Comparison of ENCODE assay signal across 10 cellular contexts in genomic region chr6:53837875-53838806, GRCh38. TPM values are rescaled to one million over a fixed set of nuclear protein-coding genes. Genes with fewer than 3 reads are reported as not detected.
DNase-seq lines count a peak whose midpoint lies in the region; ATAC-seq, FAIRE-seq and TF ChIP-seq lines count a peak whose summit lies in the region.
"Had no signal": no experiment of that assay in that cellular context is flagged by ENCODE, and none has a peak within 500 bp of the region (broad histone marks: within the 10 kb centered on the region; RNA-seq: fewer than 3 reads in every experiment).

No MANE protein-coding gene starts in this region.

- H3K9me3 Mint-ChIP-seq in activated naive CD8-positive, alpha-beta T cell treated with anti-CD3 and anti-CD28 coated beads for 36 hours = peaks cover 12% of the 10 kb centered on the region

- POLR2A ChIA-PET in HepG2 (lab: Yijun Ruan, JAX) = interaction anchor here (1.4 to 1.7 kb wide), 2 partner anchors 43 to 45 kb away, joined by 4 to 6 read pairs; partner anchors contain the start of gene LRRC1

- no peak overlapping the region for H3K9ac ChIP-seq in HepG2 (ENCODE audit: insufficient read depth, low read depth, low read length)
- H3K9ac ChIP-seq: BLaER1 treated with 17β-estradiol and CSF1 and Interleukin-3, amounts not matched to agents 10 nM and 100 nM had no signal

- H3K4me3 ChIP-seq in HepG2 (replicated peaks in 1 of 3; ENCODE audit: insufficient read depth in 1 of 3, low read depth in 2 of 3, low read length in 3 of 3) = no peak overlapping the region
- H3K4me3 ChIP-seq in right lobe of liver = no peak overlapping the region
- H3K4me3 ChIP-seq in mesodermal cell (ENCODE audit: extremely low read depth, insufficient read depth, low read length, poor library complexity, severe bottlenecking) = no peak overlapping the region
- no peak overlapping the region for H3K4me3 ChIP-seq in ascending aorta
- H3K4me3 ChIP-seq in lower lobe of right lung = no peak overlapping the region
- H3K4me3 ChIP-seq: BLaER1 treated with 17β-estradiol and CSF1 and Interleukin-3, amounts not matched to agents 10 nM and 100 nM had no signal

- H3K9me3 ChIP-seq in HepG2 (ENCODE audit: low read length) (peaks cover 9% of the 10 kb centered on the region), right lobe of liver (no peaks in the 10 kb centered on the region), mesodermal cell (ENCODE audit: control insufficient read depth, low read length) (peaks cover 12% of the 10 kb centered on the region), ascending aorta (peaks cover 0 to 7% of the 10 kb centered on the region in 2 donors), lower lobe of right lung (no peaks in the 10 kb centered on the region)

- no peak overlapping the region for H2AFZ ChIP-seq in HepG2 (ENCODE audit: low read length)

- TF ChIP-seq CTCF in HepG2 (CRISPR knock-in tag; IDR thresholded peaks at IDR 0.05) (no peak), right lobe of liver (IDR thresholded peaks at IDR 0.05) (no peak), ascending aorta (IDR thresholded peaks at IDR 0.05) (no peak), lower lobe of right lung (IDR thresholded peaks at IDR 0.05) (no peak)

- ATAC-seq in HepG2 (no peak), right lobe of liver (no peak), lower lobe of right lung (no peak)

- no peaks in the 10 kb centered on the region; the same call in 1 of the 2 replicates for H4K20me1 ChIP-seq in HepG2 (ENCODE audit: insufficient read depth, low read length)
- H4K20me1 ChIP-seq: BLaER1 treated with 17β-estradiol and CSF1 and Interleukin-3, amounts not matched to agents 10 nM and 100 nM had no signal

- H3K27me3 ChIP-seq in HepG2 (ENCODE audit: control insufficient read depth in 1 of 2, insufficient read depth in 2 of 2, low read length in 2 of 2) = no peaks in the 10 kb centered on the region
- no peaks in the 10 kb centered on the region for H3K27me3 ChIP-seq in right lobe of liver
- no peaks in the 10 kb centered on the region for H3K27me3 ChIP-seq in ascending aorta
- no peaks in the 10 kb centered on the region for H3K27me3 ChIP-seq in lower lobe of right lung (ENCODE audit: low read depth)
- H3K27me3 ChIP-seq: BLaER1 treated with 17β-estradiol and CSF1 and Interleukin-3, amounts not matched to agents 10 nM and 100 nM had no signal

- 86% methylated on average over 3 of the region's 3 CpGs for WGBS in HepG2 (ENCODE audit: low lambda C conversion rate)
- WGBS in right lobe of liver (ENCODE audit: insufficient coverage, low coverage, low lambda C conversion rate, missing lambda C conversion rate) = 52% methylated on average over 3 of the region's 3 CpGs
- 100% methylated on average over 1 of the region's 3 CpGs for WGBS in mesodermal cell (ENCODE audit: insufficient coverage in 2 of 2), 2 experiments

- no peak overlapping the region for H3K4me2 ChIP-seq in HepG2 (ENCODE audit: low read depth, low read length)
- H3K4me2 ChIP-seq: BLaER1 treated with 17β-estradiol and CSF1 and Interleukin-3, amounts not matched to agents 10 nM and 100 nM had no signal

- TF ChIP-seq POLR2A in HepG2 (IDR thresholded peaks at IDR 0.05; ENCODE audit: insufficient read depth in 1 of 2, low read depth in 2 of 2, low read length in 2 of 2) (no peak), right lobe of liver (IDR thresholded peaks at IDR 0.05) (no peak)

- no peak for FAIRE-seq in HepG2 (lab: Jason Lieb, UNC)

- H3K27ac ChIP-seq in HepG2 (ENCODE audit: extremely low read length, insufficient read depth, low read length) = no peak overlapping the region
- H3K27ac ChIP-seq in right lobe of liver = no peak overlapping the region
- H3K27ac ChIP-seq in mesodermal cell (ENCODE audit: low read depth, low read length, severe bottlenecking) = peak overlapping the region; percentile 2
- no peak overlapping the region for H3K27ac ChIP-seq in ascending aorta
- H3K27ac ChIP-seq in lower lobe of right lung = no peak overlapping the region
- H3K27ac ChIP-seq: BLaER1 treated with 17β-estradiol and CSF1 and Interleukin-3, amounts not matched to agents 10 nM and 100 nM had no signal

- H3K4me3 Mint-ChIP-seq in activated naive CD8-positive, alpha-beta T cell treated with anti-CD3 and anti-CD28 coated beads for 36 hours = no peak overlapping the region

- H3K36me3 ChIP-seq in HepG2 (replicated peaks in 1 of 2; ENCODE audit: control insufficient read depth in 1 of 2, insufficient read depth in 2 of 2, low read length in 2 of 2) = peaks cover 1 to 2% of the 10 kb centered on the region in 2 experiments; a peak in 1 of 5 replicates
- no peaks in the 10 kb centered on the region for H3K36me3 ChIP-seq in right lobe of liver
- H3K36me3 ChIP-seq in mesodermal cell (ENCODE audit: control insufficient read depth, insufficient read depth, low read length) = no peaks in the 10 kb centered on the region
- H3K36me3 ChIP-seq in ascending aorta = no peaks in the 10 kb centered on the region
- no peaks in the 10 kb centered on the region for H3K36me3 ChIP-seq in lower lobe of right lung

- intact Hi-C loops in HepG2 (cut with micrococcal nuclease; ENCODE audit: unreplicated experiment) = no loop called here
- intact Hi-C loops in right lobe of liver (cut with DNase I) = no loop called here
- intact Hi-C loops in ascending aorta (cut with DNase I) = no loop called here
- intact Hi-C loops in lower lobe of right lung (cut with DNase I) = no loop called here

- TF ChIP-seq EP300 in HepG2 (IDR thresholded peaks at IDR 0.05; ENCODE audit: low read depth in 2 of 2, low read length in 2 of 2) = no peak
- no peak for TF ChIP-seq EP300 in HepG2 (CRISPR knock-in tag; IDR thresholded peaks at IDR 0.05; ENCODE audit: borderline replicate concordance)

- in situ Hi-C loops in HepG2 (cut with HindIII; ENCODE audit: extremely low pct_ligation_motif_present, low pct_unique_long_range_greater_than_20kb) = no loop called here

- no peak overlapping the region for H3K27ac Mint-ChIP-seq in activated naive CD8-positive, alpha-beta T cell treated with anti-CD3 and anti-CD28 coated beads for 36 hours

- peaks cover 48% of the 10 kb centered on the region for H3K79me2 ChIP-seq in HepG2 (ENCODE audit: insufficient read depth, low read length)

- DNase-seq in HepG2 (ENCODE audit: low spot score) (no peak), right lobe of liver (no peak), amygdala (lab: John Stamatoyannopoulos, UW) (peak in 42 of 56 donors; percentile 2 to 78 (median 32)), cerebellar nuclear complex (lab: John Stamatoyannopoulos, UW) (no peak), ascending aorta (ENCODE audit: low spot score in 2 of 2) (no peak), lower lobe of right lung (no peak)
- DNase-seq in activated naive CD8-positive, alpha-beta T cell treated with anti-CD3 and anti-CD28 coated beads for 36 hours = no peak
- DNase-seq: KBM-7 had no signal

- TF ChIP-seq RAD21 in HepG2 (CRISPR knock-in tag; IDR thresholded peaks at IDR 0.05) = no peak

- no TSS peak for BruUV-seq in HepG2 (replicated peaks; lab: Mats Ljungman, UMichigan)

- peaks cover 14% of the 10 kb centered on the region for H3K36me3 Mint-ChIP-seq in activated naive CD8-positive, alpha-beta T cell treated with anti-CD3 and anti-CD28 coated beads for 36 hours

- peaks cover 3% of the 10 kb centered on the region for H3K27me3 Mint-ChIP-seq in activated naive CD8-positive, alpha-beta T cell treated with anti-CD3 and anti-CD28 coated beads for 36 hours

- H3K4me1 Mint-ChIP-seq in activated naive CD8-positive, alpha-beta T cell treated with anti-CD3 and anti-CD28 coated beads for 36 hours = no peaks in the 10 kb centered on the region

- peaks cover 14% of the 10 kb centered on the region for H3K4me1 ChIP-seq in HepG2 (ENCODE audit: insufficient read depth, low read length)
- no peaks in the 10 kb centered on the region for H3K4me1 ChIP-seq in right lobe of liver
- H3K4me1 ChIP-seq in mesodermal cell (ENCODE audit: control insufficient read depth, insufficient read depth, low read length, poor library complexity, severe bottlenecking) = peaks cover 12% of the 10 kb centered on the region
- peaks cover 0 to 5% of the 10 kb centered on the region in 2 donors for H3K4me1 ChIP-seq in ascending aorta
- H3K4me1 ChIP-seq in lower lobe of right lung = no peaks in the 10 kb centered on the region

- CTCF ChIA-PET in HepG2 (lab: Yijun Ruan, JAX; ENCODE audit: low intra/inter-chr PET ratio, low total read pairs) = no interaction called here

RNA-seq across cellular contexts. Expression of gene LRRC1, which starts 43.3 kb away (rescaled TPM):
- 27.7 and 31.6 TPM in 2 replicates for total RNA-seq in HepG2 (2016; rRNA removed; fragmentation: Illumina TruSeq; extraction: Trizol)
- total RNA-seq in HepG2 (2016; cell fraction: cytosol; rRNA removed; fragmentation: Illumina TruSeq; extraction: Trizol; ENCODE audit: low read depth) = 5.6 and 6.2 TPM in 2 replicates
- total RNA-seq in HepG2 (2016; cell fraction: insoluble cytoplasmic fraction; rRNA removed; fragmentation: Illumina TruSeq; extraction: Trizol) = 29.5 and 30.9 TPM in 2 replicates
- total RNA-seq in HepG2 (2016; cell fraction: membrane; rRNA removed; fragmentation: Illumina TruSeq; extraction: Trizol) = 15.3 and 17.6 TPM in 2 replicates
- total RNA-seq in HepG2 (2016; cell fraction: nucleus; rRNA removed; fragmentation: Illumina TruSeq; extraction: Trizol) = 29.7 and 30.0 TPM in 2 replicates
- 13.1 and 15.6 TPM in 2 replicates for polyA plus RNA-seq in HepG2 (2011; rRNA removed)
- 9.5 and 12.1 TPM in 2 replicates for polyA plus RNA-seq in HepG2 (2011; cell fraction: cytosol; rRNA removed)
- 20.2 and 23.5 TPM in 2 replicates for polyA plus RNA-seq in HepG2 (2011; cell fraction: nucleus; rRNA removed)
- 12.8 and 20.0 TPM in 2 replicates for polyA plus RNA-seq in HepG2 (2012)
- polyA plus RNA-seq in HepG2 (2016; cell fraction: cytosol; fragmentation: Illumina TruSeq; extraction: Trizol; ENCODE audit: low read depth) = 2.9 and 3.4 TPM in 2 replicates
- polyA plus RNA-seq in HepG2 (2016; cell fraction: insoluble cytoplasmic fraction; fragmentation: Illumina TruSeq; extraction: Trizol; ENCODE audit: low read depth) = 30.2 and 31.3 TPM in 2 replicates
- 8.2 and 8.7 TPM in 2 replicates for polyA plus RNA-seq in HepG2 (2016; cell fraction: membrane; fragmentation: Illumina TruSeq; extraction: Trizol; ENCODE audit: low read depth)
- polyA plus RNA-seq in HepG2 (2016; cell fraction: nucleus; fragmentation: Illumina TruSeq; extraction: Trizol; ENCODE audit: insufficient read depth, low read depth) = 30.0 and 31.5 TPM in 2 replicates
- 9.7 and 25.8 TPM in 2 replicates for polyA minus RNA-seq in HepG2 (2011; rRNA and poly(A)+ RNA removed; ENCODE audit: low replicate concordance)
- polyA minus RNA-seq in HepG2 (2011; cell fraction: cytosol; rRNA and poly(A)+ RNA removed) = 9.8 and 10.7 TPM in 2 replicates
- polyA minus RNA-seq in HepG2 (2011; cell fraction: nucleus; rRNA and poly(A)+ RNA removed) = 32.8 and 35.4 TPM in 2 replicates
- 1 to 10 TPM in 4 of 6 experiments, under 1 TPM in 2; 0.46 to 3.2 (median 1.4) TPM for total RNA-seq in right lobe of liver
- 5.1 TPM for polyA plus RNA-seq in mesodermal cell (2013, experiment 1 of 2)
- 6.5 TPM for polyA plus RNA-seq in mesodermal cell (2013, experiment 2 of 2)
- total RNA-seq in activated naive CD8-positive, alpha-beta T cell treated with anti-CD3 and anti-CD28 coated beads for 36 hours = 1 to 10 TPM; 1.5 to 2.6 TPM
- 16.3 TPM for total RNA-seq in ascending aorta
- total RNA-seq in lower lobe of right lung = 13.4 TPM

Comparison
In these comparisons a context has a peak if more than half of its experiments do, and no peak if none do; other contexts are left out.
1. DNase-seq: peak in amygdala (42 of 56); none in HepG2 (single experiment), right lobe of liver (0 of 3), cerebellar nuclear complex (0 of 2), activated naive CD8-positive, alpha-beta T cell treated with anti-CD3 and anti-CD28 coated beads for 36 hours (single experiment), ascending aorta (0 of 2) and lower lobe of right lung (single experiment).